ENCODE assay signal across 17 cellular contexts in genomic region chr19:16951529-16951928, GRCh38.
DNase-seq lines count a peak whose midpoint lies in the region; TF ChIP-seq lines count a peak whose summit lies in the region.
"Had no signal": no experiment of that assay in that cellular context is flagged by ENCODE, and none has a peak within 500 bp of the region (broad histone marks: within the 10 kb centered on the region; RNA-seq: fewer than 3 reads in every experiment).

No MANE protein-coding gene starts in this region.

- TF ChIP-seq CTCF in GM13976 (IDR thresholded peaks at IDR 0.05; ENCODE audit: borderline replicate concordance, control extremely low read depth, extremely low read depth, insufficient read depth, missing control alignments) (no peak), mammary epithelial cell (conservative IDR thresholded peaks at IDR 0.05 in 1 of 2, IDR thresholded peaks at IDR 0.05 in 1 of 2; ENCODE audit: extremely low read depth in 1 of 2, insufficient read depth in 1 of 2, low read depth in 1 of 2, low read length in 2 of 2) (no peak), osteocyte (IDR thresholded peaks at IDR 0.05) (no peak), Caco-2 (IDR thresholded peaks at IDR 0.05; ENCODE audit: insufficient read depth in 1 of 2, low read depth in 1 of 2, low read length in 1 of 2, severe bottlenecking in 1 of 2, unreplicated experiment in 1 of 2) (no peak)

- no peak overlapping the region for H3K9ac ChIP-seq in mammary epithelial cell (ENCODE audit: insufficient read depth, low read length)

- peaks cover 47% of the 10 kb centered on the region for H3K36me3 Mint-ChIP-seq in osteocyte (ENCODE audit: unreplicated experiment)
- no peaks in the 10 kb centered on the region for H3K36me3 Mint-ChIP-seq in Caco-2 (ENCODE audit: insufficient read depth, unreplicated experiment)
- H3K36me3 Mint-ChIP-seq: activated naive CD4-positive, alpha-beta T cell treated with anti-CD3 and anti-CD28 coated beads, Interleukin-2, amount 50 U/mL, for 24 hours; stimulated activated memory B cell treated with anti-CD40 and anti-IgM and Interleukin-4, amounts not matched to agents 10 μg/mL and 1 μg/mL and 100 μg/mL, for 72 hours had no signal

- DNase-seq in GM13976 (ENCODE audit: low spot score) (peak; percentile 13), NCI-H1105 (lab: John Stamatoyannopoulos, UW) (peak; percentile 14), mammary epithelial cell (peak; percentile 83), osteocyte (ENCODE audit: extremely low spot score, unreplicated experiment) (peak; percentile 73), Caco-2 (no peak), NK-92 (lab: John Stamatoyannopoulos, UW; ENCODE audit: unreplicated experiment) (no peak), NOMO-1 (lab: John Stamatoyannopoulos, UW; ENCODE audit: unreplicated experiment in 2 of 2) (no peak)
- DNase-seq: activated CD4-positive, alpha-beta memory T cell treated with anti-CD3 and anti-CD28 coated beads, Interleukin-2, amount 10 ng/mL, durations not matched to agents 7 days and 5 days; activated T-cell treated with anti-CD3 and anti-CD28 coated beads, Interleukin-2, amount 50 U/mL, for 48 hours; GOT3; MM.1S; Right ventricle myocardium superior; testis had no signal

- H3K9me3 ChIP-seq in mammary epithelial cell (replicated peaks; ENCODE audit: insufficient read depth, low read length) (no peaks in the 10 kb centered on the region), Caco-2 (no peaks in the 10 kb centered on the region)
- H3K9me3 ChIP-seq: testis had no signal

- H3K27me3 Mint-ChIP-seq in osteocyte (ENCODE audit: unreplicated experiment) (no peaks in the 10 kb centered on the region), Caco-2 (ENCODE audit: insufficient read depth, unreplicated experiment) (peaks cover 17% of the 10 kb centered on the region)
- H3K27me3 Mint-ChIP-seq: activated CD4-positive, alpha-beta memory T cell treated with anti-CD3 and anti-CD28 coated beads, Interleukin-2, amount 10 ng/mL, durations not matched to agents 7 days and 5 days had no signal

- H3K4me1 ChIP-seq in mammary epithelial cell (ENCODE audit: insufficient read depth, low read length) (peaks cover 12% of the 10 kb centered on the region), Caco-2 (no peaks in the 10 kb centered on the region)

- H3K36me3 ChIP-seq in mammary epithelial cell (ENCODE audit: insufficient read depth, low read length) (no peaks in the 10 kb centered on the region), Caco-2 (ENCODE audit: control insufficient read depth, insufficient read depth, low read length) (no peaks in the 10 kb centered on the region)

- in situ Hi-C loops in GM13976 (cut with MboI; ENCODE audit: low sequenced_read_pairs, unreplicated experiment) (no loop called here), mammary epithelial cell (cut with MboI; ENCODE audit: low sequenced_read_pairs in 2 of 2) (no loop called here)

- no peak overlapping the region for H3K4me3 ChIP-seq in mammary epithelial cell (replicated peaks in 1 of 3; ENCODE audit: insufficient read depth in 1 of 3, low read depth in 2 of 3, low read length in 3 of 3)
- H3K4me3 ChIP-seq in Caco-2 (ENCODE audit: low read depth, low read length): no peak overlapping the region
- H3K4me3 ChIP-seq: hepatocyte, testis had no signal

- no peaks in the 10 kb centered on the region for H3K79me2 ChIP-seq in mammary epithelial cell (ENCODE audit: insufficient read depth, low read length)
- H3K79me2 ChIP-seq: hepatocyte had no signal

- BruUV-seq in mammary epithelial cell (replicated peaks; lab: Mats Ljungman, UMichigan) (no TSS peak), Caco-2 (replicated peaks; lab: Mats Ljungman, UMichigan) (no TSS peak)

- H3K27me3 ChIP-seq in mammary epithelial cell (ENCODE audit: insufficient read depth, low read length): no peaks in the 10 kb centered on the region
- no peaks in the 10 kb centered on the region for H3K27me3 ChIP-seq in Caco-2 (replicated peaks; ENCODE audit: control insufficient read depth, insufficient read depth, low read length)
- H3K27me3 ChIP-seq: hepatocyte, testis had no signal

- H3K9me3 Mint-ChIP-seq in osteocyte (ENCODE audit: unreplicated experiment) (peaks cover 4% of the 10 kb centered on the region), Caco-2 (ENCODE audit: unreplicated experiment) (no peaks in the 10 kb centered on the region)
- H3K9me3 Mint-ChIP-seq: activated naive CD4-positive, alpha-beta T cell treated with anti-CD3 and anti-CD28 coated beads, Interleukin-2, amount 50 U/mL, for 24 hours had no signal

- no peak overlapping the region for H3K4me2 ChIP-seq in mammary epithelial cell (ENCODE audit: insufficient read depth, low read depth, low read length)
- H3K4me2 ChIP-seq: hepatocyte had no signal

- no peaks in the 10 kb centered on the region for H3K4me1 Mint-ChIP-seq in osteocyte (ENCODE audit: unreplicated experiment)
- no peaks in the 10 kb centered on the region for H3K4me1 Mint-ChIP-seq in Caco-2 (ENCODE audit: low read depth, unreplicated experiment)
- H3K4me1 Mint-ChIP-seq: activated CD4-positive, alpha-beta memory T cell treated with anti-CD3 and anti-CD28 coated beads, Interleukin-2, amount 10 ng/mL, durations not matched to agents 7 days and 5 days; activated naive CD4-positive, alpha-beta T cell treated with anti-CD3 and anti-CD28 coated beads, Interleukin-2, amount 50 U/mL, for 24 hours; stimulated activated memory B cell treated with anti-CD40 and anti-IgM and Interleukin-4, amounts not matched to agents 10 μg/mL and 1 μg/mL and 100 μg/mL, for 72 hours had no signal

- no peaks in the 10 kb centered on the region for H4K20me1 ChIP-seq in mammary epithelial cell (ENCODE audit: insufficient read depth, low read length)

- no peak overlapping the region for H3K27ac ChIP-seq in mammary epithelial cell (ENCODE audit: insufficient read depth, low read depth, low read length)
- H3K27ac ChIP-seq: hepatocyte, testis had no signal

- dilution Hi-C loops in mammary epithelial cell (cut with HindIII; ENCODE audit: low sequenced_read_pairs): no loop called here

- intact Hi-C loops in mammary epithelial cell (cut with micrococcal nuclease): no loop called here
- intact Hi-C loops in Caco-2 (cut with micrococcal nuclease; ENCODE audit: unreplicated experiment): no loop called here

- 22% methylated on average over 3 of the region's 6 CpGs for WGBS in mammary epithelial cell (ENCODE audit: low coverage, missing lambda C conversion rate)

- H3K4me3 Mint-ChIP-seq in osteocyte (ENCODE audit: unreplicated experiment) (no peak overlapping the region), Caco-2 (ENCODE audit: unreplicated experiment) (no peak overlapping the region)
- H3K4me3 Mint-ChIP-seq: activated CD4-positive, alpha-beta memory T cell treated with anti-CD3 and anti-CD28 coated beads, Interleukin-2, amount 10 ng/mL, durations not matched to agents 7 days and 5 days; activated naive CD4-positive, alpha-beta T cell treated with anti-CD3 and anti-CD28 coated beads, Interleukin-2, amount 50 U/mL, for 24 hours; stimulated activated memory B cell treated with anti-CD40 and anti-IgM and Interleukin-4, amounts not matched to agents 10 μg/mL and 1 μg/mL and 100 μg/mL, for 72 hours; T-helper 1 cell treated with Interleukin-12 subunit alpha and Interleukin-12 subunit beta and Interleukin-4 antibody, amounts not matched to agents 30 μg/mL and 1 μg/mL, for 36 hours had no signal

- H2AFZ ChIP-seq in mammary epithelial cell (ENCODE audit: low read depth, low read length): no peak overlapping the region
- H2AFZ ChIP-seq: hepatocyte had no signal

- POLR2A ChIA-PET in Caco-2 (lab: Charles Lee): no interaction called here

- CTCF ChIA-PET in mammary epithelial cell (lab: Charles Lee; ENCODE audit: low non-redundant PET): no interaction called here
- CTCF ChIA-PET in Caco-2 (lab: Charles Lee): no interaction called here

- H3K27ac Mint-ChIP-seq in osteocyte (ENCODE audit: unreplicated experiment) (no peak overlapping the region), Caco-2 (ENCODE audit: unreplicated experiment) (no peak overlapping the region)
- H3K27ac Mint-ChIP-seq: activated CD4-positive, alpha-beta memory T cell treated with anti-CD3 and anti-CD28 coated beads, Interleukin-2, amount 10 ng/mL, durations not matched to agents 7 days and 5 days; activated naive CD4-positive, alpha-beta T cell treated with anti-CD3 and anti-CD28 coated beads, Interleukin-2, amount 50 U/mL, for 24 hours; stimulated activated memory B cell treated with anti-CD40 and anti-IgM and Interleukin-4, amounts not matched to agents 10 μg/mL and 1 μg/mL and 100 μg/mL, for 72 hours; T-helper 1 cell treated with Interleukin-12 subunit alpha and Interleukin-12 subunit beta and Interleukin-4 antibody, amounts not matched to agents 30 μg/mL and 1 μg/mL, for 36 hours had no signal

Comparison
In these comparisons a context has a peak if more than half of its experiments do, and no peak if none do; other contexts are left out.
1. DNase-seq: peak in GM13976 (single experiment), NCI-H1105 (single experiment), mammary epithelial cell (single experiment) and osteocyte (single experiment); none in Caco-2 (0 of 2), NK-92 (single experiment) and NOMO-1 (0 of 2).